8 cellular contexts compared by ENCODE assay signal in the genomic region with DNA sequence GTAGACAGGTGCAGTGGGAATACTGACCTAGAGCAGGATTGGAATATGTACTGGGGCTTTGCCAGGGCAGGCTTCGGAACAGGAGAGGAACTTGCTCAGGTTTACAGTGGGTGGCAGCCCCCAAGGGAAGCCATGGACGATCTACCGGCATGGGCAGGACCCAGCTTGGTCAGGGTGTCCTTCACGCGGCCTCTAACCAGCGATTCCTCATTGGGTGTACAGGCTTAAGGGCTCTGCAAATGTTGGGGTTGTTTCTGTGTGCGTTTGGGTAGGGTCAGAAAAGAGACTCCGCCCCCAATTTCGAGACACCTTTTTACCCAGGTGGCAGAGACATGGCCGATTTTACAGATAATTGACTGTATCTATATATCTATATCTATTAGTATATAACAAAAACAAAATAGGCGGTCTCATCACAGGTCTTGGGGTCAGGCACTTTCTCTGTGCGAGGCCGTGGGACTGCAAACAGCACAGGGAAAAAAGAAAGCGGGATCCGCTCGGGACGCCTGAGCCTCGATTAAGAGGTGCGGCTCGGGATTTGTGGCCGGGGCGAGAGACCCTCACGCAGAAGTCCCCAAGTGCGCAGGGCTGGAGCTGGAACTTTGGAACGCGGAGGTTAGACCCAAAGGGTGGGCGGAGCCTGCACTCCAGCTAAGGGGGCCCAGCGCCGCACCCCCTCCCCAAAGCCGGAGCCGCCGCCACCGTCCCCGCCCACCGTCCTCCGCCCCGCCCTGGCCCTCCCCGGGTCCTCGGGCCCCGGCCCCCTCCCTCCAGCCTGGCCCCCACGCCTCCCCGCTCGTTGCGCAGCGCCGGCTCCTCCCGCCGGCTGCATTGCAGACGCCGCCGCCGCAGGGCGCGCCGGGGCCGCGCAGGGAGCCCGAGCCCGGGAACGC.
A peak's percentile ranks its signal among the peaks of the same experiment; 100 is the strongest.
DNase-seq lines count a peak whose midpoint lies in the region; ATAC-seq and TF ChIP-seq lines count a peak whose summit lies in the region.

No MANE protein-coding gene starts in this region.

- no peak overlapping the region for H2AFZ ChIP-seq in OCI-LY7 (ENCODE audit: low read length)

- in situ Hi-C loops in gastrocnemius medialis (cut with MboI; ENCODE audit: low sequenced_read_pairs in 4 of 4) = no loop called here

- POLR2A ChIA-PET in OCI-LY7 (lab: Charles Lee) = no interaction called here

- no TSS peak for BruUV-seq in OCI-LY7 (replicated peaks; lab: Mats Ljungman, UMichigan)

- no peaks in the 10 kb centered on the region for H3K4me1 ChIP-seq in foreskin keratinocyte
- no peaks in the 10 kb centered on the region for H3K4me1 ChIP-seq in gastrocnemius medialis
- no peaks in the 10 kb centered on the region for H3K4me1 ChIP-seq in OCI-LY7 (ENCODE audit: insufficient read depth, low read length, poor library complexity, severe bottlenecking)

- H3K36me3 ChIP-seq in gastrocnemius medialis (no peaks in the 10 kb centered on the region), OCI-LY7 (ENCODE audit: insufficient read depth, low read length) (no peaks in the 10 kb centered on the region)

- ATAC-seq in foreskin keratinocyte (peak; percentile 1), gastrocnemius medialis (peak; percentile 7 to 8), HG02623 (IDR thresholded peaks at IDR 0.05; ENCODE audit: unreplicated experiment) (no peak)

- no peaks in the 10 kb centered on the region for H3K9me3 ChIP-seq in gastrocnemius medialis
- H3K9me3 ChIP-seq in OCI-LY7 (ENCODE audit: low read length) = no peaks in the 10 kb centered on the region

- H3K9me2 ChIP-seq in OCI-LY7 (ENCODE audit: insufficient read depth, low read length) = no peaks in the 10 kb centered on the region

- peaks cover 48% of the 10 kb centered on the region for H3K27me3 ChIP-seq in foreskin keratinocyte
- no peaks in the 10 kb centered on the region for H3K27me3 ChIP-seq in gastrocnemius medialis

- H3K27me3 Mint-ChIP-seq in T-helper 2 cell treated with Interferon-gamma antibody and Interleukin-4, amounts not matched to agents 5 μg/mL and 100 μg/mL, for 36 hours (ENCODE audit: low read depth) = peaks cover 67% of the 10 kb centered on the region

- H4K20me1 ChIP-seq in OCI-LY7 (ENCODE audit: insufficient read depth, low read length) = no peaks in the 10 kb centered on the region

- H3K4me2 ChIP-seq in OCI-LY7 (ENCODE audit: low read length) = no peak overlapping the region

- intact Hi-C loops in gastrocnemius medialis (cut with DNase I; ENCODE audit: low total_unique reads) (no loop called here), OCI-LY7 (cut with micrococcal nuclease; ENCODE audit: unreplicated experiment) (no loop called here)

- H3K4me1 Mint-ChIP-seq in T-helper 2 cell treated with Interferon-gamma antibody and Interleukin-4, amounts not matched to agents 5 μg/mL and 100 μg/mL, for 36 hours (ENCODE audit: low read depth) = peaks cover 2% of the 10 kb centered on the region

- H3K4me3 ChIP-seq in gastrocnemius medialis = peak overlapping the region in 2 of 4 donors; percentile 27 to 52
- H3K4me3 ChIP-seq in OCI-LY7 (ENCODE audit: low read depth, low read length, poor library complexity, severe bottlenecking) = no peak overlapping the region

- H3K27ac ChIP-seq in foreskin keratinocyte (no peak overlapping the region), gastrocnemius medialis (no peak overlapping the region), OCI-LY7 (ENCODE audit: low read depth, low read length, poor library complexity, severe bottlenecking) (no peak overlapping the region)

- no peaks in the 10 kb centered on the region for H3K9me3 Mint-ChIP-seq in T-helper 2 cell treated with Interferon-gamma antibody and Interleukin-4, amounts not matched to agents 5 μg/mL and 100 μg/mL, for 36 hours

- H3K79me2 ChIP-seq in OCI-LY7 (ENCODE audit: insufficient read depth, low read depth, low read length) = no peaks in the 10 kb centered on the region

- CTCF ChIA-PET in OCI-LY7 (lab: Charles Lee; ENCODE audit: unreplicated experiment) = no interaction called here

- no peak overlapping the region for H3K27ac Mint-ChIP-seq in T-helper 2 cell treated with Interferon-gamma antibody and Interleukin-4, amounts not matched to agents 5 μg/mL and 100 μg/mL, for 36 hours

- H3K36me3 Mint-ChIP-seq in T-helper 2 cell treated with Interferon-gamma antibody and Interleukin-4, amounts not matched to agents 5 μg/mL and 100 μg/mL, for 36 hours (ENCODE audit: low read depth) = no peaks in the 10 kb centered on the region

- H3K4me3 Mint-ChIP-seq in T-helper 2 cell treated with Interferon-gamma antibody and Interleukin-4, amounts not matched to agents 5 μg/mL and 100 μg/mL, for 36 hours = peak overlapping the region; percentile 73

- no peak for TF ChIP-seq CTCF in foreskin keratinocyte (conservative IDR thresholded peaks at IDR 0.05)
- no peak for TF ChIP-seq CTCF in gastrocnemius medialis (IDR thresholded peaks at IDR 0.05 in 4 of 5, conservative IDR thresholded peaks at IDR 0.05 in 1 of 5)
- TF ChIP-seq CTCF in OCI-LY7 (conservative IDR thresholded peaks at IDR 0.05; ENCODE audit: low read length) = no peak

- DNase-seq in NCI-H2196 (lab: John Stamatoyannopoulos, UW; ENCODE audit: unreplicated experiment) = peak; percentile 59
- DNase-seq in NCI-H2196 treated with DMSO at 0.1 percent for 48 hours (lab: John Stamatoyannopoulos, UW; ENCODE audit: unreplicated experiment) = no peak
- DNase-seq in T-helper 2 cell treated with Interferon-gamma antibody and Interleukin-4, amounts not matched to agents 5 μg/mL and 100 μg/mL, for 36 hours (ENCODE audit: low spot score) = no peak
- DNase-seq in foreskin keratinocyte = no peak
- DNase-seq in gastrocnemius medialis = no peak
- DNase-seq in OCI-LY7 (ENCODE audit: low spot score) = no peak
- DNase-seq in mucosa of gallbladder (ENCODE audit: low spot score) = no peak

- no peak for TF ChIP-seq POLR2A in gastrocnemius medialis (IDR thresholded peaks at IDR 0.05)
